In the genomic region with DNA sequence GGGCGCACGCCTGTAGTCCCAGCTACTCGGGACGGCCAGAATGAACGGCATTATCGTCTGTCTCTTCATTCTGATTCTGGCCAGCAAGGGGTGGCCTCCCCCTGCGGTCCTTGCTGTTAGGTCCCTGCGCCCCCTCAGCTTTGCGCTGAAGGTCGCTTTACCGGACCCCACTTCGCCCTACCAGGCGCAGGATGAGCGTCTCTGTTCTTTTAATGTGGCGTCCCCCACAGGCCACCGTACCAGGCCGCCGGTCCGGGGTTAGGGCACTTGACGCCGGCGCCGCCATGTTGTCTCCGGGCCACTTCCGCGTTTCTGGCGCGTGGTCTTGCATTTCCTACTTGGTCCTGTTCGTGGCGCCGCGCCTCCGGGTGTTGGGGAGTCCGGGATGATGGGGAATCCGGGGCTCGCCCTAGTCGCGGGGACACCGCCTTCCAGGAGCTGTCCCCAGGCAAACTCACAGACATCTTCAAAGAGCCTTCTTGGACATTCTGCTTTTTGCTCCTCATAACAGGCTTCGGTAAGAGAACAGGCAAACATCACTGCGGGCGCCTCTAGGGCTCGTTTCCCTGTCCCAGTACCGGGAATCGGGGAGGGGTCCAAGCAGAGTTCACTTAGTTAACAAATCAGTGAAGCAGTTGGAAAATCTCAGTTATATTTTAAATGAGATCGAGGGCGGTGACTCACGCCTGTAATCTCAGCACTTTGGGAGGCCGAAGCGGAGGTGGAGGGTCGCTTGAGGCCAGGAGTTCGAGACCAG, we compare ENCODE assay signal across 8 cellular contexts. TPM values are rescaled to one million over a fixed set of nuclear protein-coding genes. Genes with fewer than 3 reads are reported as not detected.
A peak's percentile ranks its signal among the peaks of the same experiment; 100 is the strongest.
DNase-seq lines count a peak whose midpoint lies in the region; ATAC-seq and TF ChIP-seq lines count a peak whose summit lies in the region.

No MANE protein-coding gene starts in this region.

- CTCF ChIA-PET in OCI-LY7 (lab: Charles Lee; ENCODE audit: unreplicated experiment): interaction anchor here (0.6 kb wide), 2 partner anchors 258 to 1048 kb away, joined by 4 read pairs; no protein-coding TSS in a partner anchor

- no peaks in the 10 kb centered on the region for H3K27me3 Mint-ChIP-seq in IgD-negative memory B cell

- no peaks in the 10 kb centered on the region for H3K9me3 Mint-ChIP-seq in IgD-negative memory B cell

- peak; percentile 72 for TF ChIP-seq CTCF in OCI-LY7 (conservative IDR thresholded peaks at IDR 0.05; ENCODE audit: low read length)
- TF ChIP-seq CTCF in epithelial cell of proximal tubule (conservative IDR thresholded peaks at IDR 0.05; ENCODE audit: low read depth, low read length): peak; percentile 64

- H3K4me1 Mint-ChIP-seq in IgD-negative memory B cell: peaks cover 15 to 25% (median 19%) of the 10 kb centered on the region in 3 donors

- intact Hi-C loops in OCI-LY7 (cut with micrococcal nuclease; ENCODE audit: unreplicated experiment): loop anchor here (1.0 to 10.0 kb wide), 2 partner anchors 9 to 225 kb away; a partner anchor contains a TSS

- ATAC-seq in GM21576 (IDR thresholded peaks at IDR 0.05; ENCODE audit: unreplicated experiment): peak; percentile 91

- peak overlapping the region; percentile 88 for H3K4me2 ChIP-seq in OCI-LY7 (ENCODE audit: low read length)

- POLR2A ChIA-PET in OCI-LY7 (lab: Charles Lee): interaction anchor here (0.5 to 1.3 kb wide), 5 partner anchors 8 to 1235 kb away, joined by 3 to 7 read pairs (median 5); a partner anchor contains a TSS

- H4K20me1 ChIP-seq in OCI-LY7 (ENCODE audit: insufficient read depth, low read length): 0 out of 2 replicates have a peak, but pooled peaks cover 4% of the 10 kb centered on the region

- H3K36me3 Mint-ChIP-seq in IgD-negative memory B cell: peaks cover 2% of the 10 kb centered on the region

- H3K27ac Mint-ChIP-seq in IgD-negative memory B cell: peak overlapping the region; percentile 90 to 100 (median 99)

- TSS peak; percentile 90 for BruUV-seq in OCI-LY7 (replicated peaks; lab: Mats Ljungman, UMichigan)

- H3K4me3 ChIP-seq in OCI-LY7 (ENCODE audit: low read depth, low read length, poor library complexity, severe bottlenecking): peak overlapping the region; percentile 91
- H3K4me3 ChIP-seq in epithelial cell of proximal tubule (ENCODE audit: low read depth, low read length): peak overlapping the region; percentile 72

- peak; percentile 94 for DNase-seq in DMS153 treated with DMSO at 0.1 percent for 48 hours (lab: John Stamatoyannopoulos, UW; ENCODE audit: unreplicated experiment)
- peak; percentile 90 for DNase-seq in OCI-LY7 (ENCODE audit: low spot score)
- peak; percentile 93 for DNase-seq in activated T-cell treated with anti-CD3 and anti-CD28 coated beads for 48 hours (ENCODE audit: low read depth)
- DNase-seq in epithelial cell of proximal tubule (ENCODE audit: low read depth): peak; percentile 61
- DNase-seq in mucosa of gallbladder (ENCODE audit: low spot score): peak; percentile 97
- DNase-seq in stimulated activated CD8-positive, alpha-beta memory T cell treated with anti-CD3 and anti-CD28 coated beads, Interleukin-4, amount 100 ng/mL, for 24 hours (ENCODE audit: low read depth): peak; percentile 92

- H2AFZ ChIP-seq in OCI-LY7 (ENCODE audit: low read length): peak overlapping the region; percentile 90

- H3K9me2 ChIP-seq in OCI-LY7 (ENCODE audit: insufficient read depth, low read length): no peaks in the 10 kb centered on the region

- H3K4me3 Mint-ChIP-seq in IgD-negative memory B cell: peak overlapping the region; percentile 95 to 100 (median 99)

- H3K9me3 ChIP-seq in OCI-LY7 (ENCODE audit: low read length): no peaks in the 10 kb centered on the region

- H3K4me1 ChIP-seq in OCI-LY7 (ENCODE audit: insufficient read depth, low read length, poor library complexity, severe bottlenecking): peaks cover 11% of the 10 kb centered on the region

- H3K27ac ChIP-seq in OCI-LY7 (ENCODE audit: low read depth, low read length, poor library complexity, severe bottlenecking): peak overlapping the region; percentile 94

- H3K79me2 ChIP-seq in OCI-LY7 (ENCODE audit: insufficient read depth, low read depth, low read length): peaks cover 10% of the 10 kb centered on the region; the same call in 1 of the 2 replicates

- H3K36me3 ChIP-seq in OCI-LY7 (ENCODE audit: insufficient read depth, low read length): no peaks in the 10 kb centered on the region

RNA-seq across cellular contexts. Expression of a gene that starts 8.5 kb away (rescaled TPM):
- polyA plus RNA-seq in IgD-negative memory B cell: 45.0 TPM
- total RNA-seq in OCI-LY7 (2014; rRNA removed; shearing (Covaris generic)): 68.7 and 102 TPM in 2 replicates
- total RNA-seq in OCI-LY7 (2022) (77.7 and 83.4 TPM in 2 replicates), epithelial cell of proximal tubule (157 and 199 TPM in 2 replicates), mucosa of gallbladder (116 TPM)

RNA-seq across cellular contexts. Expression of a gene that starts 43.7 kb away (rescaled TPM):
- polyA plus RNA-seq in IgD-negative memory B cell: 13.2 TPM
- 14.2 and 14.5 TPM in 2 replicates for total RNA-seq in OCI-LY7 (2014; rRNA removed; shearing (Covaris generic))
- total RNA-seq in OCI-LY7 (2022) (5.0 and 5.3 TPM in 2 replicates), epithelial cell of proximal tubule (28.7 and 43.1 TPM in 2 replicates), mucosa of gallbladder (20.0 TPM)

Comparison
In these comparisons a context has a peak if more than half of its experiments do, and no peak if none do; other contexts are left out.
1. Peak in every context shown above with its lines: DNase-seq, ATAC-seq, H3K4me3 ChIP-seq and H3K27ac ChIP-seq.